ENCODE assay signal across 22 cellular contexts in the genomic region with DNA sequence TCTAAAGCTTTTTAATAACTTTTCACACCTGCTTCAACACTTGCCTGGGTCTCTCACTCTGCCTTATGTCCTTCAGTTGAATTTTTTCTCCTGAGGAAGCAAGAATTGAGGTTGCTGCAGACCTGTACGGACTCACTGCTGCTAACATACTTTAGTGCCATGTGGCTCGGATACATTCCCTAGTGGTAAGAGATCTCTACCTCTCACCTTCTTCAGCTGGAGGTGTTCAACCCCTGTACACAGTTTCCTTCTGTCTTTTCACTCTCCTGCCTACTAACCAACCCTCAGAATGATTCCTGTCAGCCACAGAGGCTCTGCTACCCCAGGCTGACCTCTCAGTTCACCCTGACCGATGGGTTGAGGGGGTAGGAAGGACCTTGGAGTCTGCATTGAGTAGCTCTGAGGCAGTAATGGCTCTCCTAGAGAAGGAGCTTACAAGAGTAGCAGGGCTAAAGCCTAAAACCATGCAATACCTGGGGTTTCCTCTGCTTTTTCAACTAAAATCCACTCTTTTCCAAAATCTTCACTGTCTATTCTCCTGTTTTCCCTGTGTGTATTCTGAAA. TPM values are rescaled to one million over a fixed set of nuclear protein-coding genes. Genes with fewer than 3 reads are reported as not detected.
DNase-seq lines count a peak whose midpoint lies in the region; ATAC-seq, FAIRE-seq and TF ChIP-seq lines count a peak whose summit lies in the region.
"Had no signal": no experiment of that assay in that cellular context is flagged by ENCODE, and none has a peak within 500 bp of the region (broad histone marks: within the 10 kb centered on the region; RNA-seq: fewer than 3 reads in every experiment).

No MANE protein-coding gene starts in this region.

- no peak overlapping the region for H3K4me3 Mint-ChIP-seq in activated CD4-positive, alpha-beta T cell treated with anti-CD3 and anti-CD28 coated beads, Interleukin-2, amount 10 ng/mL, durations not matched to agents 24 days and 14 days

- no peaks in the 10 kb centered on the region for H3K79me2 ChIP-seq in osteoblast (ENCODE audit: insufficient read depth, low read length)

- H3K27ac ChIP-seq in body of pancreas (peak overlapping the region; percentile 54 to 91 (median 74)), left lung (no peak overlapping the region), lower lobe of right lung (no peak overlapping the region), osteoblast (ENCODE audit: low read depth, low read length) (no peak overlapping the region), tibial nerve (no peak overlapping the region)
- H3K27ac ChIP-seq: GM23248 had no signal

- H3K36me3 ChIP-seq in body of pancreas (replicated peaks in 1 of 2; ENCODE audit: insufficient read depth in 1 of 2, low read depth in 2 of 2) (no peaks in the 10 kb centered on the region), bronchial epithelial cell (ENCODE audit: control insufficient read depth, insufficient read depth, low read length) (no peaks in the 10 kb centered on the region), left lung (no peaks in the 10 kb centered on the region), lower lobe of right lung (no peaks in the 10 kb centered on the region), osteoblast (ENCODE audit: insufficient read depth, low read length) (no peaks in the 10 kb centered on the region), tibial nerve (no peaks in the 10 kb centered on the region)

- H3K4me1 ChIP-seq in body of pancreas: peaks cover 37% of the 10 kb centered on the region
- H3K4me1 ChIP-seq in left lung: no peaks in the 10 kb centered on the region
- no peaks in the 10 kb centered on the region for H3K4me1 ChIP-seq in lower lobe of right lung
- H3K4me1 ChIP-seq in osteoblast (ENCODE audit: insufficient read depth, low read length): no peaks in the 10 kb centered on the region
- H3K4me1 ChIP-seq in tibial nerve: no peaks in the 10 kb centered on the region

- WGBS in body of pancreas, 2 donors: 32 to 39% methylated on average over 3 of the region's 3 CpGs
- 73 to 75% methylated on average over 3 of the region's 3 CpGs for WGBS in tibial nerve, 2 donors

- H3K9me3 ChIP-seq in body of pancreas (no peaks in the 10 kb centered on the region), left lung (peaks cover 0 to 18% of the 10 kb centered on the region in 2 donors), lower lobe of right lung (no peaks in the 10 kb centered on the region), osteoblast (ENCODE audit: low read depth, low read length) (peaks cover 6% of the 10 kb centered on the region), tibial nerve (peaks cover 0 to 14% (median 0%) of the 10 kb centered on the region in 4 donors)

- no peaks in the 10 kb centered on the region for H4K20me1 ChIP-seq in osteoblast (ENCODE audit: insufficient read depth, low read length)

- peak; percentile 73 for FAIRE-seq in bronchial epithelial cell (lab: Jason Lieb, UNC)
- FAIRE-seq: G401.6, GM19239, H1 had no signal

- H2AFZ ChIP-seq in osteoblast (ENCODE audit: low read length): no peak overlapping the region
- H2AFZ ChIP-seq: GM23248 had no signal

- TF ChIP-seq CTCF in body of pancreas (IDR thresholded peaks at IDR 0.05) (peak in 3 of 7 experiments; percentile 6 to 14 (median 8)), bronchial epithelial cell (IDR thresholded peaks at IDR 0.05; ENCODE audit: insufficient read depth, low read length, severe bottlenecking) (no peak), left lung (IDR thresholded peaks at IDR 0.05) (no peak), lower lobe of right lung (IDR thresholded peaks at IDR 0.05) (no peak), osteoblast (IDR thresholded peaks at IDR 0.05; ENCODE audit: extremely low read depth, low read depth, low read length) (no peak), tibial nerve (IDR thresholded peaks at IDR 0.05) (no peak)

- TF ChIP-seq POLR2A in body of pancreas (IDR thresholded peaks at IDR 0.05) (peak in 2 of 3 donors; percentile 0 to 14), tibial nerve (IDR thresholded peaks at IDR 0.05) (no peak)

- intact Hi-C loops in body of pancreas (cut with DNase I) (no loop called here), left lung (cut with DNase I) (no loop called here), lower lobe of right lung (cut with DNase I) (no loop called here)
- intact Hi-C loops in activated CD4-positive, alpha-beta T cell treated with anti-CD3 and anti-CD28 coated beads, Interleukin-2, amount 10 ng/mL, durations not matched to agents 24 days and 14 days (cut with micrococcal nuclease): no loop called here

- H3K36me3 Mint-ChIP-seq in activated CD4-positive, alpha-beta T cell treated with anti-CD3 and anti-CD28 coated beads, Interleukin-2, amount 10 ng/mL, durations not matched to agents 24 days and 14 days (ENCODE audit: low read depth): no peaks in the 10 kb centered on the region
- H3K36me3 Mint-ChIP-seq: CD4-positive, alpha-beta memory T cell had no signal

- no peak for TF ChIP-seq EP300 in tibial nerve (IDR thresholded peaks at IDR 0.05)

- peaks cover 2% of the 10 kb centered on the region for H3K4me1 Mint-ChIP-seq in activated CD4-positive, alpha-beta T cell treated with anti-CD3 and anti-CD28 coated beads, Interleukin-2, amount 10 ng/mL, durations not matched to agents 24 days and 14 days
- H3K4me1 Mint-ChIP-seq: CD4-positive, alpha-beta memory T cell had no signal

- H3K4me3 ChIP-seq in body of pancreas (no peak overlapping the region), bronchial epithelial cell (ENCODE audit: low read depth, low read length) (no peak overlapping the region), left lung (no peak overlapping the region), lower lobe of right lung (no peak overlapping the region), osteoblast (ENCODE audit: insufficient read depth, low read length) (no peak overlapping the region), tibial nerve (no peak overlapping the region)
- H3K4me3 ChIP-seq: GM23248 had no signal

- H3K27me3 ChIP-seq in body of pancreas (no peaks in the 10 kb centered on the region), bronchial epithelial cell (ENCODE audit: control insufficient read depth, insufficient read depth, low read length) (no peaks in the 10 kb centered on the region), left lung (no peaks in the 10 kb centered on the region), lower lobe of right lung (ENCODE audit: low read depth) (no peaks in the 10 kb centered on the region), osteoblast (ENCODE audit: insufficient read depth, low read length) (no peaks in the 10 kb centered on the region), tibial nerve (no peaks in the 10 kb centered on the region)

- H3K27me3 Mint-ChIP-seq in activated CD4-positive, alpha-beta T cell treated with anti-CD3 and anti-CD28 coated beads, Interleukin-2, amount 10 ng/mL, durations not matched to agents 24 days and 14 days: peaks cover 4% of the 10 kb centered on the region

- ATAC-seq in body of pancreas (peak; percentile 72), left lung (peak; percentile 44), lower lobe of right lung (peak; percentile 21 to 29)
- ATAC-seq: HCT116 had no signal

- DNase-seq in body of pancreas: no peak
- no peak for DNase-seq in bronchial epithelial cell (ENCODE audit: low read depth)
- no peak for DNase-seq in left lung
- no peak for DNase-seq in lower lobe of right lung
- DNase-seq in activated CD4-positive, alpha-beta T cell treated with anti-CD3 and anti-CD28 coated beads, Interleukin-2, amount 10 ng/mL, durations not matched to agents 24 days and 14 days: no peak
- no peak for DNase-seq in osteoblast (ENCODE audit: insufficient read length, low spot score, missing footprints)
- DNase-seq in tibial nerve (ENCODE audit: low spot score in 2 of 2): no peak
- DNase-seq in HCEC 1CT: no peak
- DNase-seq: C1 segment of cervical spinal cord; Calu3; CD4-positive, alpha-beta memory T cell; COR-L47; DMS153; DND-41; GM23248; H7 had no signal

- peaks cover 5% of the 10 kb centered on the region for H3K9me3 Mint-ChIP-seq in activated CD4-positive, alpha-beta T cell treated with anti-CD3 and anti-CD28 coated beads, Interleukin-2, amount 10 ng/mL, durations not matched to agents 24 days and 14 days

- no peak overlapping the region for H3K27ac Mint-ChIP-seq in activated CD4-positive, alpha-beta T cell treated with anti-CD3 and anti-CD28 coated beads, Interleukin-2, amount 10 ng/mL, durations not matched to agents 24 days and 14 days
- H3K27ac Mint-ChIP-seq: CD4-positive, alpha-beta memory T cell had no signal

- H3K4me2 ChIP-seq in osteoblast (ENCODE audit: insufficient read depth, low read length): no peak overlapping the region

RNA-seq across cellular contexts. Expression of gene DHRS2, which starts 14.2 kb away (rescaled TPM):
- total RNA-seq in body of pancreas (1 to 10 TPM; 1.3 to 3.3 TPM), bronchial epithelial cell (not detected in 2 replicates), left lung (under 1 TPM; 0.26 to 0.55 TPM), lower lobe of right lung (1.2 TPM), osteoblast (under 0.01 and 0.29 TPM in 2 replicates), tibial nerve (under 1 TPM in 1 of 4 donors, not detected in 3; 0.90 TPM)
- total RNA-seq in activated CD4-positive, alpha-beta T cell treated with anti-CD3 and anti-CD28 coated beads, Interleukin-2, amount 10 ng/mL, durations not matched to agents 24 days and 14 days: 2.4 and 3.1 TPM in 2 replicates
- total RNA-seq: CD4-positive, alpha-beta memory T cell; GM23248 had no signal

RNA-seq across cellular contexts. Expression of gene JPH4, which starts 43.4 kb away (rescaled TPM):
- total RNA-seq in body of pancreas (under 1 TPM; 0.52 to 0.99 TPM), bronchial epithelial cell (not detected in 2 replicates), left lung (1 to 10 TPM; 1.3 TPM), lower lobe of right lung (5.1 TPM), osteoblast (not detected in 2 replicates), tibial nerve (1 to 10 TPM; 1.2 to 2.9 (median 2.2) TPM)
- not detected in 2 replicates for total RNA-seq in activated CD4-positive, alpha-beta T cell treated with anti-CD3 and anti-CD28 coated beads, Interleukin-2, amount 10 ng/mL, durations not matched to agents 24 days and 14 days
- total RNA-seq: A172; A673; Calu3; CD4-positive, alpha-beta memory T cell; GM23248 had no signal

RNA-seq across cellular contexts. Expression of gene AP1G2, which starts 54.4 kb away (rescaled TPM):
- total RNA-seq in body of pancreas (100 to 1,000 TPM; 150 to 237 TPM), bronchial epithelial cell (40.5 and 44.4 TPM in 2 replicates), left lung (100 to 1,000 TPM in 1 of 2 donors, 10 to 100 TPM in 1; 93.7 to 121 TPM), lower lobe of right lung (146 TPM), osteoblast (7.7 and 10.9 TPM in 2 replicates), tibial nerve (10 to 100 TPM; 30.2 to 76.8 (median 52.0) TPM)
- total RNA-seq in activated CD4-positive, alpha-beta T cell treated with anti-CD3 and anti-CD28 coated beads, Interleukin-2, amount 10 ng/mL, durations not matched to agents 24 days and 14 days: 135 and 142 TPM in 2 replicates

Comparison
In these comparisons a context has a peak if more than half of its experiments do, and no peak if none do; other contexts are left out.
1. H3K27ac ChIP-seq: peak in body of pancreas (4 of 4); none in left lung (0 of 2), lower lobe of right lung (single experiment), osteoblast (single experiment) and tibial nerve (0 of 4).
2. POLR2A ChIP-seq: peak in body of pancreas (2 of 3); none in tibial nerve (0 of 2).
3. Peak in every context shown above with its lines, with median percentiles within 50 percentile points of each other: ATAC-seq.